In the genomic region with DNA sequence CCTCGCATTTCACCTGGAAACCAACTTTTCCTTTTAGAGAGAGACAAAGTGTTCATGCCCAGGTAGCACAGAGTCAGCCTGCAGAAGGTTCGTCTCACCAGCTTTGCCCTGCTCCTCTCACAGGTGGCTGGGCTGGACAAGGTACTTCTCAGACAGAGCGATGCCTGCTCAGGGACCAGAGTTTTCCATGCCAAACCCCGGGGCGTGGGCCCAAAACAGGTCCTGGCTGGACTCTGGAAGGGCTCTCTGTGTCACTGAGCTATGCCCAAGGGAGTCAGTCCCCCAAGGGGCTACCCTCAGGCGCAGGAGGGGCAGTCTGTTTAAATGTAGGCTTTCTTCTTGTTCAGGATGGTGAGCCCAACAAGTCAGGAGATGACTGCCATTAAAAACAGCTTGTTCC, we compare ENCODE assay signal across 23 cellular contexts. TPM values are rescaled to one million over a fixed set of nuclear protein-coding genes. Genes with fewer than 3 reads are reported as not detected.
"Had no signal": no experiment of that assay in that cellular context is flagged by ENCODE, and none has a peak within 500 bp of the region (broad histone marks: within the 10 kb centered on the region; RNA-seq: fewer than 3 reads in every experiment).

No MANE protein-coding gene starts in this region.

- ATAC-seq: heart left ventricle; left colon; naive thymus-derived CD4-positive, alpha-beta T cell; right cardiac atrium; stimulated activated memory B cell treated with anti-CD40 and anti-IgM and Interleukin-4, amounts not matched to agents 10 μg/mL and 1 μg/mL and 100 μg/mL, for 72 hours had no signal

- H3K4me3 ChIP-seq: colonic mucosa, heart left ventricle, ovary, smooth muscle cell, suprapubic skin, thyroid gland, uterus had no signal

- H3K4me1 ChIP-seq: colonic mucosa, thyroid gland had no signal

- H3K27me3 ChIP-seq: colonic mucosa, heart left ventricle, ovary, suprapubic skin, thyroid gland, uterus had no signal

- H3K9me3 ChIP-seq: colonic mucosa, heart left ventricle, ovary, suprapubic skin, thyroid gland, uterus had no signal

- H3K4me2 ChIP-seq: smooth muscle cell had no signal

- DNase-seq: cerebellar nuclear complex; colonic mucosa; effector CD8-positive, alpha-beta T cell; foreskin melanocyte; heart left ventricle; hippocampal formation; left colon; naive thymus-derived CD4-positive, alpha-beta T cell; ovary; right cardiac atrium; stimulated activated CD4-positive, alpha-beta T cell treated with anti-CD3 and anti-CD28 coated beads, Interleukin-4, amount 100 ng/mL, for 1 hour; stimulated activated CD8-positive, alpha-beta memory T cell treated with anti-CD3 and anti-CD28 coated beads, Interleukin-4, amount 100 ng/mL, for 48 hours; thyroid gland; uterus had no signal

- H3K27ac ChIP-seq: colonic mucosa, heart left ventricle, ovary, suprapubic skin, thyroid gland, uterus had no signal

- H3K36me3 ChIP-seq: colonic mucosa, heart left ventricle, ovary, suprapubic skin, thyroid gland, uterus had no signal

RNA-seq across cellular contexts. Expression of gene DDC, which starts 59.7 kb away (rescaled TPM):
- total RNA-seq: dermis microvascular lymphatic vessel endothelial cell; glomerular endothelial cell; heart left ventricle; kidney epithelial cell; lung microvascular endothelial cell; mononuclear cell; naive thymus-derived CD4-positive, alpha-beta T cell; posterior vena cava; smooth muscle cell; uterus had no signal
- polyA plus RNA-seq: naive thymus-derived CD4-positive, alpha-beta T cell; smooth muscle cell had no signal
